ENCODE assay signal across 22 cellular contexts in genomic region chr6:147055821-147056392, GRCh38.
DNase-seq lines count a peak whose midpoint lies in the region; ATAC-seq, FAIRE-seq and TF ChIP-seq lines count a peak whose summit lies in the region.
"Had no signal": no experiment of that assay in that cellular context is flagged by ENCODE, and none has a peak within 500 bp of the region (broad histone marks: within the 10 kb centered on the region; RNA-seq: fewer than 3 reads in every experiment).

No MANE protein-coding gene starts in this region.

- WGBS in K562 (ENCODE audit: insufficient coverage, low coverage, missing lambda C conversion rate) = 56% methylated on average over 8 of the region's 8 CpGs

- no peak for TF ChIP-seq RAD21 in K562 (CRISPR knock-in tag; conservative IDR thresholded peaks at IDR 0.05 in 1 of 2, IDR thresholded peaks at IDR 0.05 in 1 of 2)

- CTCF ChIA-PET in K562 (lab: Yijun Ruan, JAX; ENCODE audit: low intra/inter-chr PET ratio) = no interaction called here
- CTCF ChIA-PET in Caco-2 (lab: Charles Lee) = no interaction called here

- H3K27me3 Mint-ChIP-seq in Caco-2 (ENCODE audit: insufficient read depth, unreplicated experiment) = no peaks in the 10 kb centered on the region
- no peaks in the 10 kb centered on the region for H3K27me3 Mint-ChIP-seq in progenitor cell of endocrine pancreas

- H4K20me1 ChIP-seq in K562 (replicated peaks; ENCODE audit: control insufficient read depth, insufficient read depth, low read length) = no peaks in the 10 kb centered on the region

- H3K4me3 ChIP-seq in K562 (no peak overlapping the region), parathyroid adenoma (ENCODE audit: low read depth, low read length) (no peak overlapping the region), Caco-2 (ENCODE audit: low read depth, low read length) (no peak overlapping the region)
- H3K4me3 ChIP-seq: SK-N-MC had no signal

- no peaks in the 10 kb centered on the region for H3K9me1 ChIP-seq in K562 (ENCODE audit: control insufficient read depth, insufficient read depth, low read length)

- in situ Hi-C loops in K562 (cut with MboI) = no loop called here

- H3K4me2 ChIP-seq in K562 (ENCODE audit: insufficient read depth, low read length) = no peak overlapping the region
- H3K4me2 ChIP-seq in parathyroid adenoma (ENCODE audit: low read length) = no peak overlapping the region

- H3K9ac ChIP-seq in K562 (ENCODE audit: insufficient read depth in 1 of 2, low read depth in 2 of 2, low read length in 2 of 2) = no peak overlapping the region
- H3K9ac ChIP-seq in parathyroid adenoma = no peak overlapping the region

- H3K9me3 ChIP-seq in K562 (replicated peaks; ENCODE audit: control insufficient read depth, insufficient read depth, low read depth, low read length) (no peaks in the 10 kb centered on the region), parathyroid adenoma (ENCODE audit: control insufficient read depth, low read length) (no peaks in the 10 kb centered on the region), Caco-2 (no peaks in the 10 kb centered on the region)
- H3K9me3 ChIP-seq: neutrophil had no signal

- ATAC-seq in K562 = no peak
- ATAC-seq: CD8-positive, alpha-beta T cell; left colon had no signal

- DNase-seq in NCI-H748 (lab: John Stamatoyannopoulos, UW; ENCODE audit: unreplicated experiment) (peak; percentile 37), NCI-H748 treated with DMSO at 0.1 percent for 48 hours (lab: John Stamatoyannopoulos, UW) (no peak), NCI-H526 treated with DMSO at 0.1 percent for 48 hours (lab: John Stamatoyannopoulos, UW) (peak; percentile 93), K562 (ENCODE audit: extremely low read depth in 1 of 4, low spot score in 3 of 4) (no peak), Caco-2 (no peak), HUDEP-2 (lab: John Stamatoyannopoulos, UW; ENCODE audit: unreplicated experiment in 76 of 76) (no peak), progenitor cell of endocrine pancreas (ENCODE audit: low spot score, unreplicated experiment) (no peak)
- DNase-seq: activated CD8-positive, alpha-beta memory T cell treated with anti-CD3 and anti-CD28 coated beads, Interleukin-2, amount 50 U/mL, for 48 hours; AML-193; CD8-positive, alpha-beta T cell; effector memory CD4-positive, alpha-beta T cell; foreskin melanocyte; GF-D8; KG1; left colon; NCI-H187; T-helper 2 cell had no signal

- H3K4me1 ChIP-seq in K562 (replicated peaks in 1 of 2; ENCODE audit: control insufficient read depth in 2 of 2, insufficient read depth in 2 of 2, low read length in 2 of 2) (peaks cover 0 to 2% of the 10 kb centered on the region in 2 experiments; a peak in 1 of 5 replicates), parathyroid adenoma (peaks cover 7% of the 10 kb centered on the region), Caco-2 (no peaks in the 10 kb centered on the region)

- no peak for TF ChIP-seq POLR2A in K562 (conservative IDR thresholded peaks at IDR 0.05)

- H3K9me3 Mint-ChIP-seq in Caco-2 (ENCODE audit: unreplicated experiment) (no peaks in the 10 kb centered on the region), progenitor cell of endocrine pancreas (ENCODE audit: low read depth) (no peaks in the 10 kb centered on the region)
- H3K9me3 Mint-ChIP-seq: activated T-helper 2 cell treated with anti-CD3 and anti-CD28 coated beads, Interferon-gamma antibody, Interleukin-2, Interleukin-4, amounts not matched to agents 10 μg/mL and 5 μg/mL and 100 μg/mL, durations not matched to agents 14 hours and 24 hours and 36 hours; CD8-positive, alpha-beta T cell had no signal

- H3K27me3 ChIP-seq in K562 (ENCODE audit: control insufficient read depth in 2 of 2, insufficient read depth in 2 of 2, low read length in 2 of 2) = no peaks in the 10 kb centered on the region
- H3K27me3 ChIP-seq in parathyroid adenoma (ENCODE audit: control insufficient read depth, insufficient read depth, low read length) = no peaks in the 10 kb centered on the region
- no peaks in the 10 kb centered on the region for H3K27me3 ChIP-seq in Caco-2 (replicated peaks; ENCODE audit: control insufficient read depth, insufficient read depth, low read length)
- H3K27me3 ChIP-seq: neutrophil had no signal

- TF ChIP-seq EP300 in K562 (IDR thresholded peaks at IDR 0.05; ENCODE audit: low read length) = no peak

- no peak for TF ChIP-seq CTCF in K562 (IDR thresholded peaks at IDR 0.05 in 2 of 3, conservative IDR thresholded peaks at IDR 0.05 in 1 of 3; ENCODE audit: insufficient read depth in 2 of 3, low read depth in 1 of 3, low read length in 3 of 3)
- no peak for TF ChIP-seq CTCF in parathyroid adenoma (IDR thresholded peaks at IDR 0.05)
- no peak for TF ChIP-seq CTCF in Caco-2 (IDR thresholded peaks at IDR 0.05; ENCODE audit: insufficient read depth in 1 of 2, low read depth in 1 of 2, low read length in 1 of 2, severe bottlenecking in 1 of 2, unreplicated experiment in 1 of 2)
- no peak for TF ChIP-seq CTCF in progenitor cell of endocrine pancreas (IDR thresholded peaks at IDR 0.05; ENCODE audit: unreplicated experiment)

- H3K4me3 Mint-ChIP-seq in Caco-2 (ENCODE audit: unreplicated experiment) (no peak overlapping the region), progenitor cell of endocrine pancreas (ENCODE audit: low read depth) (no peak overlapping the region)
- H3K4me3 Mint-ChIP-seq: CD8-positive, alpha-beta T cell had no signal

- intact Hi-C loops in K562 (cut with micrococcal nuclease) = no loop called here
- intact Hi-C loops in Caco-2 (cut with micrococcal nuclease; ENCODE audit: unreplicated experiment) = no loop called here

- H2AFZ ChIP-seq in K562 (ENCODE audit: low read depth, low read length) (peak overlapping the region; percentile 51), parathyroid adenoma (peak overlapping the region; percentile 50)

- H3K27ac ChIP-seq in K562 (ENCODE audit: extremely low read depth, low read depth, low read length) = no peak overlapping the region
- no peak overlapping the region for H3K27ac ChIP-seq in parathyroid adenoma
- H3K27ac ChIP-seq: neutrophil, SK-N-MC, VCaP had no signal

- H3K4me1 Mint-ChIP-seq in Caco-2 (ENCODE audit: low read depth, unreplicated experiment) = no peaks in the 10 kb centered on the region
- H3K4me1 Mint-ChIP-seq in progenitor cell of endocrine pancreas (ENCODE audit: low read depth) = peaks cover 5% of the 10 kb centered on the region

- H3K27ac Mint-ChIP-seq in Caco-2 (ENCODE audit: unreplicated experiment) (no peak overlapping the region), progenitor cell of endocrine pancreas (no peak overlapping the region)
- H3K27ac Mint-ChIP-seq: activated T-helper 2 cell treated with anti-CD3 and anti-CD28 coated beads, Interferon-gamma antibody, Interleukin-2, Interleukin-4, amounts not matched to agents 10 μg/mL and 5 μg/mL and 100 μg/mL, durations not matched to agents 14 hours and 24 hours and 36 hours; CD8-positive, alpha-beta T cell had no signal

- BruUV-seq in K562 (replicated peaks; lab: Mats Ljungman, UMichigan) (no TSS peak), Caco-2 (replicated peaks; lab: Mats Ljungman, UMichigan) (no TSS peak)

- H3K36me3 ChIP-seq in K562 (ENCODE audit: control insufficient read depth, insufficient read depth, low read length) (no peaks in the 10 kb centered on the region), parathyroid adenoma (ENCODE audit: control insufficient read depth, insufficient read depth, low read length) (no peaks in the 10 kb centered on the region), Caco-2 (ENCODE audit: control insufficient read depth, insufficient read depth, low read length) (no peaks in the 10 kb centered on the region)
- H3K36me3 ChIP-seq: neutrophil had no signal

- H3K79me2 ChIP-seq in K562 (ENCODE audit: control insufficient read depth, insufficient read depth, low read length) (no peaks in the 10 kb centered on the region), parathyroid adenoma (no peaks in the 10 kb centered on the region)

- no peak for FAIRE-seq in K562 (lab: Jason Lieb, UNC)

- H3K36me3 Mint-ChIP-seq in Caco-2 (ENCODE audit: insufficient read depth, unreplicated experiment) (no peaks in the 10 kb centered on the region), progenitor cell of endocrine pancreas (ENCODE audit: insufficient read depth) (no peaks in the 10 kb centered on the region)
- H3K36me3 Mint-ChIP-seq: CD8-positive, alpha-beta T cell had no signal

- POLR2A ChIA-PET in K562 (lab: Yijun Ruan, JAX) (no interaction called here), Caco-2 (lab: Charles Lee) (no interaction called here)

TF ChIP-seq in K562, 482 proteins besides CTCF, POLR2A, EP300 and RAD21:
- TF ChIP-seq MEF2D (tag; conservative IDR thresholded peaks at IDR 0.05; ENCODE audit: low read depth) = no peak
- no peak for TF ChIP-seq RBM25 (IDR thresholded peaks at IDR 0.05; ENCODE audit: low read depth, low read length, severe bottlenecking)
- no peak for TF ChIP-seq ZBTB17 (CRISPR knock-in tag; IDR thresholded peaks at IDR 0.05)
- no peak for TF ChIP-seq DACH1 (IDR thresholded peaks at IDR 0.05; ENCODE audit: partially characterized antibody)
TF ChIP-seq in K562: peak in this region for 0.

Comparison
In these comparisons a context has a peak if more than half of its experiments do, and no peak if none do; other contexts are left out.
1. DNase-seq: peak in NCI-H748 (single experiment) and NCI-H526 treated with DMSO at 0.1 percent for 48 hours (single experiment); none in NCI-H748 treated with DMSO at 0.1 percent for 48 hours (single experiment), K562 (0 of 4), Caco-2 (0 of 2), HUDEP-2 (0 of 76) and progenitor cell of endocrine pancreas (single experiment).